Comparison of ENCODE assay signal across 9 cellular contexts in the genomic region with DNA sequence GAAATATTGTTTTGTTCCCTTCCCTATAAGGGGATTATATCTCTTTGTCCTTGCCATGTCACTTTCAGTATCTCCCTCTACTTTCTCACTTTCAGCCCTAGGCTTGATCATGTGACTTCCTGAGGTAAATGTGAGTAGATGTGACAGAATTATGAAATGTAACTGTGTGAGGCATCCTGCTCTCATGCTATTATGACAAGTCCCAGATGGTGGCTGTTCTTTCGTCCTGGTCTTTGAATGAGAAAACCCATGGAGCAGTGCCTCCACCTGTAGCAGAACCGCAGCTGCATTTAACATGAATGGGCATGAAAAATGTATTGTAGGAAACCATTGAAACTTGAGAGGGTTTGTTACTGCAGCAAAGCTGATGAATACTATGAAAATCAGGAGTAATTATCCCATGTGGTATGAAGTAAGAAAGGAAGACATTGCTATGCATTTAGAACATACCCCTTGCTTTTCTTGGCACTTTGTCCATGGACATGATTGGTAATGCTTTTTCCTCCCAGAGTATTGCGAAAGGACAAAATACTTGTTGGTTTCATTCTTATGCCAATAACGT.
DNase-seq lines count a peak whose midpoint lies in the region; ATAC-seq, FAIRE-seq and TF ChIP-seq lines count a peak whose summit lies in the region.
"Had no signal": no experiment of that assay in that cellular context is flagged by ENCODE, and none has a peak within 500 bp of the region (broad histone marks: within the 10 kb centered on the region; RNA-seq: fewer than 3 reads in every experiment).

No MANE protein-coding gene starts in this region.

- H3K27me3 ChIP-seq in neuronal stem cell (ENCODE audit: control insufficient read depth in 3 of 3, insufficient read depth in 3 of 3, low read depth in 1 of 3, low read length in 3 of 3): no peaks in the 10 kb centered on the region

- no peak overlapping the region for H3K9ac ChIP-seq in neuronal stem cell (ENCODE audit: low read depth, low read length, poor library complexity)

- FAIRE-seq in frontal cortex (lab: Jason Lieb, UNC): no peak

- no peak overlapping the region for H3K18ac ChIP-seq in neuronal stem cell (ENCODE audit: low read length)

- H3K27ac ChIP-seq in neuronal stem cell (replicated peaks; ENCODE audit: low read length): no peak overlapping the region

- H4K8ac ChIP-seq in neuronal stem cell (ENCODE audit: low read depth, low read length): no peak overlapping the region

- no peak overlapping the region for H3K4ac ChIP-seq in neuronal stem cell (ENCODE audit: low read length)

- no peak overlapping the region for H3K23ac ChIP-seq in neuronal stem cell (ENCODE audit: low read depth, low read length, poor library complexity)

- H3K36me3 ChIP-seq in neuronal stem cell (replicated peaks in 1 of 2; ENCODE audit: control insufficient read depth in 2 of 2, insufficient read depth in 2 of 2, low read length in 2 of 2): no peaks in the 10 kb centered on the region

- peaks cover 0 to 2% of the 10 kb centered on the region in 2 donors for H3K9me3 ChIP-seq in neuronal stem cell (replicated peaks in 1 of 2; ENCODE audit: control insufficient read depth in 2 of 2, insufficient read depth in 1 of 2, low read depth in 1 of 2, low read length in 2 of 2)

- no peak overlapping the region for H3K14ac ChIP-seq in neuronal stem cell (ENCODE audit: low read length)

- TF ChIP-seq CTCF in AG04449 (IDR thresholded peaks at IDR 0.05; ENCODE audit: insufficient read depth, low read length, missing control alignments): no peak

- H3K4me1 ChIP-seq in neuronal stem cell (ENCODE audit: control insufficient read depth in 2 of 2, insufficient read depth in 1 of 2, low read depth in 1 of 2, low read length in 2 of 2): no peaks in the 10 kb centered on the region

- CTCF ChIA-PET in AG04449 (lab: Yijun Ruan, JAX): no interaction called here

- POLR2A ChIA-PET in AG04449 (lab: Yijun Ruan, JAX): no interaction called here

- H2BK12ac ChIP-seq in neuronal stem cell (ENCODE audit: low read length): no peak overlapping the region

- H2BK120ac ChIP-seq in neuronal stem cell (ENCODE audit: low read depth, low read length): no peak overlapping the region

- no peak overlapping the region for H2AK5ac ChIP-seq in neuronal stem cell (ENCODE audit: low read depth, low read length)

- H3K4me3 ChIP-seq in AG04449 (ENCODE audit: low read depth, low read length) (no peak overlapping the region), neuronal stem cell (ENCODE audit: low read length in 2 of 2) (no peak overlapping the region)

- no peak overlapping the region for H2AFZ ChIP-seq in neuronal stem cell (ENCODE audit: low read length)

- no peak overlapping the region for H4K91ac ChIP-seq in neuronal stem cell (ENCODE audit: low read depth, low read length, poor library complexity)

- no CpG with 5 or more reads among the region's 4 CpGs for WGBS in neuronal stem cell (ENCODE audit: extremely low coverage in 2 of 2, insufficient read length in 2 of 2, insufficient replicate concordance in 1 of 2), 2 donors

- H2BK5ac ChIP-seq in neuronal stem cell (ENCODE audit: low read length): no peak overlapping the region

- ATAC-seq in GM18867 (IDR thresholded peaks at IDR 0.05; ENCODE audit: unreplicated experiment): peak; percentile 100
- ATAC-seq in HG02943 (IDR thresholded peaks at IDR 0.05; ENCODE audit: low read depth, unreplicated experiment): peak; percentile 99
- ATAC-seq: WTC11 had no signal

- H2BK15ac ChIP-seq in neuronal stem cell (ENCODE audit: low read length): no peak overlapping the region

- no peak overlapping the region for H3K4me2 ChIP-seq in neuronal stem cell (ENCODE audit: insufficient read depth, low read length, poor library complexity, severe bottlenecking)

- no peaks in the 10 kb centered on the region for H3K79me1 ChIP-seq in neuronal stem cell (ENCODE audit: low read depth, low read length)

- DNase-seq in AG04449 (ENCODE audit: low read depth, low spot score) (peak; percentile 61), neuronal stem cell (ENCODE audit: low spot score) (no peak), kidney tubule cell (ENCODE audit: low spot score) (no peak), retina (no peak), frontal cortex (ENCODE audit: low spot score in 2 of 2) (no peak)
- DNase-seq in activated T-cell treated with anti-CD3 and anti-CD28 coated beads, Interleukin-2, amount 50 U/mL, for 48 hours: peak; percentile 23 to 28

Comparison
In these comparisons a context has a peak if more than half of its experiments do, and no peak if none do; other contexts are left out.
1. DNase-seq: peak in AG04449 (single experiment) and activated T-cell treated with anti-CD3 and anti-CD28 coated beads, Interleukin-2, amount 50 U/mL, for 48 hours (2 of 2); none in neuronal stem cell (single experiment), kidney tubule cell (single experiment), retina (single experiment) and frontal cortex (0 of 2).